ENCODE assay signal across 17 cellular contexts in the genomic region with DNA sequence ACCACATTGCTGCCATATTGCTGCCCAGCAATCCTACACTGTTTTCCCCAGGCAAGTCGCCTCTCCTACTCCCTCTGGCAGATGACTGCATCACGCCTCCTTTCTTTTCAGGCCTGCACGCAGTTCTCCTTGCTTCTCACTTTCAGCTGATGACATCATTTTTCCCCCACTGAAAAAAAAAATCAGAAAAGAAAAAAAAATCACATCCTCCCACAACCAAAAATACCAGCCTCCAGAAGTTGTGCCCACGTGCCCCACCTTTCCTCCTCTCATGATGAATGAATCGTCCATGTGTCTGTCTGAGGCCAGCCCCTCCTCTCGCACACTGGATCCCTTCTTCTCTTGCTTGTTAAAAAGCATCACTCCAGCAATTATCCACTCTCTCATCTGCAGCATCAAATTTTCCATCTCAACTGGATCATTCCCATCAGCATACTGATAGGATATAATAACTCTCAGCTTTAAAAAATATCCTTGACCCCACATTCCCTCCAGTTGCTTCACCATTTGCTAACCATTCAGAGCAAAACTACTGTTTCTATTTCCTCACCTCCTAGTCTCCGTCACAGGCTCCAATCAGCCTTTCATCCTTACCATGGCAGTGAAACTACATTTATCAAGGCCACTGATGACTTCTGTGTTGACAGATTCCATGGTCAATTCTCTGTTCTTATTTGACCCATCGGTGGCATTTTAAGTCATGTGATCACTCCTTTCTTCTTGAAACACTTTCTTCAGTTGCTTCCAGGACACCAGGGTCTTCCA. TPM values are rescaled to one million over a fixed set of nuclear protein-coding genes. Genes with fewer than 3 reads are reported as not detected.
DNase-seq lines count a peak whose midpoint lies in the region; ATAC-seq and TF ChIP-seq lines count a peak whose summit lies in the region.
"Had no signal": no experiment of that assay in that cellular context is flagged by ENCODE, and none has a peak within 500 bp of the region (broad histone marks: within the 10 kb centered on the region; RNA-seq: fewer than 3 reads in every experiment).

No MANE protein-coding gene starts in this region.

- DNase-seq in ELR (ENCODE audit: low read depth) = peak; percentile 12
- no peak for DNase-seq in activated CD4-positive, alpha-beta T cell treated with anti-CD3 and anti-CD28 coated beads, Interleukin-2, amount 10 ng/mL, durations not matched to agents 24 days and 14 days
- DNase-seq in caudate nucleus (lab: John Stamatoyannopoulos, UW) = peak in 40 of 61 donors; percentile 4 to 81 (median 34)
- DNase-seq in stimulated activated CD4-positive, alpha-beta T cell treated with anti-CD3 and anti-CD28 coated beads, Interleukin-4, amount 100 ng/mL, for 1 hour = peak; percentile 3
- no peak for DNase-seq in AG08395 (ENCODE audit: low spot score)
- no peak for DNase-seq in PC-3
- no peak for DNase-seq in NCI-H1048 (lab: John Stamatoyannopoulos, UW)
- DNase-seq in mesothelial cell of epicardium (ENCODE audit: low spot score in 2 of 2, unreplicated experiment in 2 of 2) = no peak
- DNase-seq: activated CD4-positive, CD25-positive, alpha-beta regulatory T cell; DMS79 treated with DMSO at 0.1 percent for 48 hours; NCI-H1092 treated with DMSO at 0.1 percent for 48 hours; NCI-H226; NK-92 treated with Interleukin-12 subunit alpha and Interleukin-12 subunit beta, amount 100 ng/mL, for 24 hours; uterus had no signal

- H3K9me3 ChIP-seq in PC-3 (ENCODE audit: low read length) = no peaks in the 10 kb centered on the region
- H3K9me3 ChIP-seq: BLaER1 treated with 17β-estradiol and CSF1 and Interleukin-3, amounts not matched to agents 10 nM and 100 nM; uterus had no signal

- no peaks in the 10 kb centered on the region for H3K9me3 Mint-ChIP-seq in activated CD4-positive, alpha-beta T cell treated with anti-CD3 and anti-CD28 coated beads, Interleukin-2, amount 10 ng/mL, durations not matched to agents 24 days and 14 days
- H3K9me3 Mint-ChIP-seq in mesothelial cell of epicardium = no peaks in the 10 kb centered on the region
- H3K9me3 Mint-ChIP-seq: brain had no signal

- H3K27ac Mint-ChIP-seq in activated CD4-positive, alpha-beta T cell treated with anti-CD3 and anti-CD28 coated beads, Interleukin-2, amount 10 ng/mL, durations not matched to agents 24 days and 14 days = peak overlapping the region; percentile 15
- H3K27ac Mint-ChIP-seq in mesothelial cell of epicardium = no peak overlapping the region

- H3K4me3 ChIP-seq in PC-3 (ENCODE audit: low read length) = no peak overlapping the region
- H3K4me3 ChIP-seq: BLaER1 treated with 17β-estradiol and CSF1 and Interleukin-3, amounts not matched to agents 10 nM and 100 nM; uterus had no signal

- H4K20me1 ChIP-seq in PC-3 (ENCODE audit: low read length) = no peaks in the 10 kb centered on the region
- H4K20me1 ChIP-seq: BLaER1 treated with 17β-estradiol and CSF1 and Interleukin-3, amounts not matched to agents 10 nM and 100 nM had no signal

- H3K79me2 ChIP-seq in PC-3 (ENCODE audit: low read length) = no peaks in the 10 kb centered on the region

- H3K9ac ChIP-seq in PC-3 (ENCODE audit: low read length) = no peak overlapping the region
- H3K9ac ChIP-seq: BLaER1 treated with 17β-estradiol and CSF1 and Interleukin-3, amounts not matched to agents 10 nM and 100 nM had no signal

- POLR2A ChIA-PET in PC-3 (lab: Charles Lee; ENCODE audit: unreplicated experiment) = no interaction called here

- H3K27ac ChIP-seq in caudate nucleus (ENCODE audit: low read depth, low read length) (no peak overlapping the region), PC-3 (ENCODE audit: low read length) (no peak overlapping the region)
- H3K27ac ChIP-seq: BLaER1 treated with 17β-estradiol and CSF1 and Interleukin-3, amounts not matched to agents 10 nM and 100 nM; uterus had no signal

- peaks cover 12% of the 10 kb centered on the region for H3K4me1 ChIP-seq in PC-3 (ENCODE audit: insufficient read depth, low read length)
- H3K4me1 ChIP-seq: BLaER1 treated with 17β-estradiol and CSF1 and Interleukin-3, amounts not matched to agents 10 nM and 100 nM; uterus had no signal

- no peak overlapping the region for H2AFZ ChIP-seq in PC-3 (ENCODE audit: low read length)

- no peaks in the 10 kb centered on the region for H3F3A ChIP-seq in PC-3 (ENCODE audit: low read length, unreplicated experiment)

- peaks cover 9% of the 10 kb centered on the region for H3K4me1 Mint-ChIP-seq in activated CD4-positive, alpha-beta T cell treated with anti-CD3 and anti-CD28 coated beads, Interleukin-2, amount 10 ng/mL, durations not matched to agents 24 days and 14 days
- no peaks in the 10 kb centered on the region for H3K4me1 Mint-ChIP-seq in mesothelial cell of epicardium

- CTCF ChIA-PET in PC-3 (lab: Charles Lee) = no interaction called here

- H3K36me3 Mint-ChIP-seq in activated CD4-positive, alpha-beta T cell treated with anti-CD3 and anti-CD28 coated beads, Interleukin-2, amount 10 ng/mL, durations not matched to agents 24 days and 14 days (ENCODE audit: low read depth) = no peaks in the 10 kb centered on the region
- H3K36me3 Mint-ChIP-seq in mesothelial cell of epicardium = no peaks in the 10 kb centered on the region
- H3K36me3 Mint-ChIP-seq: brain had no signal

- no peaks in the 10 kb centered on the region for H3K36me3 ChIP-seq in PC-3 (ENCODE audit: low read depth, low read length)
- H3K36me3 ChIP-seq: BLaER1 treated with 17β-estradiol and CSF1 and Interleukin-3, amounts not matched to agents 10 nM and 100 nM; uterus had no signal

- TF ChIP-seq CTCF in PC-3 (conservative IDR thresholded peaks at IDR 0.05; ENCODE audit: low read depth, low read length) (no peak), mesothelial cell of epicardium (IDR thresholded peaks at IDR 0.05; ENCODE audit: unreplicated experiment) (no peak)

- no peak for ATAC-seq in PC-3
- ATAC-seq: left lobe of liver had no signal

- no peaks in the 10 kb centered on the region for H3K9me2 ChIP-seq in PC-3 (replicated peaks; ENCODE audit: low read length)

- H3K27me3 ChIP-seq in PC-3 (ENCODE audit: low read length) = no peaks in the 10 kb centered on the region
- H3K27me3 ChIP-seq: BLaER1 treated with 17β-estradiol and CSF1 and Interleukin-3, amounts not matched to agents 10 nM and 100 nM; uterus had no signal

- no peak overlapping the region for H3K4me2 ChIP-seq in PC-3 (ENCODE audit: low read length)
- H3K4me2 ChIP-seq: BLaER1 treated with 17β-estradiol and CSF1 and Interleukin-3, amounts not matched to agents 10 nM and 100 nM had no signal

- intact Hi-C loops in activated CD4-positive, alpha-beta T cell treated with anti-CD3 and anti-CD28 coated beads, Interleukin-2, amount 10 ng/mL, durations not matched to agents 24 days and 14 days (cut with micrococcal nuclease) = no loop called here
- intact Hi-C loops in PC-3 (cut with micrococcal nuclease) = no loop called here

- no peak overlapping the region for H3K4me3 Mint-ChIP-seq in activated CD4-positive, alpha-beta T cell treated with anti-CD3 and anti-CD28 coated beads, Interleukin-2, amount 10 ng/mL, durations not matched to agents 24 days and 14 days
- no peak overlapping the region for H3K4me3 Mint-ChIP-seq in mesothelial cell of epicardium
- H3K4me3 Mint-ChIP-seq: brain had no signal

- BruUV-seq in PC-3 (replicated peaks; lab: Mats Ljungman, UMichigan) = no TSS peak

- H3K27me3 Mint-ChIP-seq in activated CD4-positive, alpha-beta T cell treated with anti-CD3 and anti-CD28 coated beads, Interleukin-2, amount 10 ng/mL, durations not matched to agents 24 days and 14 days = peaks cover 22% of the 10 kb centered on the region
- peaks cover 10% of the 10 kb centered on the region for H3K27me3 Mint-ChIP-seq in mesothelial cell of epicardium (ENCODE audit: low read depth)

RNA-seq across cellular contexts. Expression of a gene that starts 30.1 kb away (rescaled TPM):
- total RNA-seq in activated CD4-positive, alpha-beta T cell treated with anti-CD3 and anti-CD28 coated beads, Interleukin-2, amount 10 ng/mL, durations not matched to agents 24 days and 14 days = 36.6 and 37.2 TPM in 2 replicates
- total RNA-seq in PC-3 (2014; rRNA removed) = 38.0 and 50.3 TPM in 2 replicates
- total RNA-seq in mesothelial cell of epicardium = 43.3 to 44.3 TPM (median 43.5 TPM) in 3 replicates

RNA-seq across cellular contexts. Expression of a gene that starts 46.1 kb away (rescaled TPM):
- 510 and 515 TPM in 2 replicates for total RNA-seq in activated CD4-positive, alpha-beta T cell treated with anti-CD3 and anti-CD28 coated beads, Interleukin-2, amount 10 ng/mL, durations not matched to agents 24 days and 14 days
- total RNA-seq in PC-3 (2014; rRNA removed) = 325 and 342 TPM in 2 replicates
- 258 to 267 TPM (median 264 TPM) in 3 replicates for total RNA-seq in mesothelial cell of epicardium

Comparison
In these comparisons a context has a peak if more than half of its experiments do, and no peak if none do; other contexts are left out.
1. DNase-seq: peak in ELR (single experiment), caudate nucleus (40 of 61) and stimulated activated CD4-positive, alpha-beta T cell treated with anti-CD3 and anti-CD28 coated beads, Interleukin-4, amount 100 ng/mL, for 1 hour (single experiment); none in activated CD4-positive, alpha-beta T cell treated with anti-CD3 and anti-CD28 coated beads, Interleukin-2, amount 10 ng/mL, durations not matched to agents 24 days and 14 days (single experiment), AG08395 (single experiment), PC-3 (single experiment), NCI-H1048 (single experiment) and mesothelial cell of epicardium (0 of 2).